Comparison of ENCODE assay signal across 1 cellular context in the genomic region with DNA sequence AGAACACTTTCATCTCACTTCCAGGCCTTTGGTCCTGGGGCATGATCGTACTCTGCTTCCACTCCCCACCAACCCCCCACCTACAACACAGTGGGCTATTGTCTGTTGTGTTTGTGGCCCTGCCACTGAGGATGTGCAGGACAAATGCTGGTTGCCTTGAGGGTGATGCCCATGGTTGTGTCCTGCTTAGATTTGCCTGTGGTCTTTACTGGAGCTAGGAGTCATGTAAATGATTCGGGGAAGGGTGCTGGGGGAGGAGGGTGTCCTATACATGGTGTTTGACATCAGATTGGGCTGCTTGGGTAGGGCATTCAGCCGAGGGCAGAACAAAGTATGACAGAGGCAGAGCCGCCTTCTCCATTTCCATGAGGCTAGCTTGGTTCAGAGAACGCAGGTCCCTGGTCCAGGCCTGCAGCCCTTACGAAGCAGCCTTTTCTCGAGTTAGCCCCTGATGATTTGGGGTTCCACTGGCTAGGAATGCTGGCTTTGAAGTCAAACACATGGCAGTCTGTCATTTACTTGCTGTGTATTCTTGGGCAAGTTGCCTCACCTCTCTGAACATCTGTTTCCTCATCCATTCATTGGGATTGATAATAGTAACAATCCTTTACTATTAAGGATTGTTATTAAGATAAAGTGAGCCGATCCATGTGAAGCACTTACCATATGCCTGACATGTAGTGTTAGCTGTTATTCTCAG.
TF ChIP-seq lines count a peak whose summit lies in the region.

No MANE protein-coding gene starts in this region.

TF ChIP-seq in IMR-90, 13 proteins besides CTCF, POLR2A, EP300 and RAD21:
- TF ChIP-seq NFE2L2 (IDR thresholded peaks at IDR 0.05; ENCODE audit: low read depth, low read length) (no peak), FOS (IDR thresholded peaks at IDR 0.05; ENCODE audit: low read depth, low read length) (no peak), SMC3 (IDR thresholded peaks at IDR 0.05; ENCODE audit: low read depth, low read length) (no peak), RCOR1 (IDR thresholded peaks at IDR 0.05; ENCODE audit: insufficient replicate concordance, low read length) (no peak), BHLHE40 (IDR thresholded peaks at IDR 0.05; ENCODE audit: low read depth, low read length) (no peak), CEBPB (IDR thresholded peaks at IDR 0.05; ENCODE audit: low read depth, low read length) (no peak)
- TF ChIP-seq, protein P1, sequence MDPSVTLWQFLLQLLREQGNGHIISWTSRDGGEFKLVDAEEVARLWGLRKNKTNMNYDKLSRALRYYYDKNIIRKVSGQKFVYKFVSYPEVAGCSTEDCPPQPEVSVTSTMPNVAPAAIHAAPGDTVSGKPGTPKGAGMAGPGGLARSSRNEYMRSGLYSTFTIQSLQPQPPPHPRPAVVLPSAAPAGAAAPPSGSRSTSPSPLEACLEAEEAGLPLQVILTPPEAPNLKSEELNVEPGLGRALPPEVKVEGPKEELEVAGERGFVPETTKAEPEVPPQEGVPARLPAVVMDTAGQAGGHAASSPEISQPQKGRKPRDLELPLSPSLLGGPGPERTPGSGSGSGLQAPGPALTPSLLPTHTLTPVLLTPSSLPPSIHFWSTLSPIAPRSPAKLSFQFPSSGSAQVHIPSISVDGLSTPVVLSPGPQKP (IDR thresholded peaks at IDR 0.05; ENCODE audit: borderline replicate concordance, low read depth, low read length) = no peak
- TF ChIP-seq, protein P2, sequence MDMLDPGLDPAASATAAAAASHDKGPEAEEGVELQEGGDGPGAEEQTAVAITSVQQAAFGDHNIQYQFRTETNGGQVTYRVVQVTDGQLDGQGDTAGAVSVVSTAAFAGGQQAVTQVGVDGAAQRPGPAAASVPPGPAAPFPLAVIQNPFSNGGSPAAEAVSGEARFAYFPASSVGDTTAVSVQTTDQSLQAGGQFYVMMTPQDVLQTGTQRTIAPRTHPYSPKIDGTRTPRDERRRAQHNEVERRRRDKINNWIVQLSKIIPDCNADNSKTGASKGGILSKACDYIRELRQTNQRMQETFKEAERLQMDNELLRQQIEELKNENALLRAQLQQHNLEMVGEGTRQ (IDR thresholded peaks at IDR 0.05; ENCODE audit: low read depth, low read length) = no peak
